In the genomic region with DNA sequence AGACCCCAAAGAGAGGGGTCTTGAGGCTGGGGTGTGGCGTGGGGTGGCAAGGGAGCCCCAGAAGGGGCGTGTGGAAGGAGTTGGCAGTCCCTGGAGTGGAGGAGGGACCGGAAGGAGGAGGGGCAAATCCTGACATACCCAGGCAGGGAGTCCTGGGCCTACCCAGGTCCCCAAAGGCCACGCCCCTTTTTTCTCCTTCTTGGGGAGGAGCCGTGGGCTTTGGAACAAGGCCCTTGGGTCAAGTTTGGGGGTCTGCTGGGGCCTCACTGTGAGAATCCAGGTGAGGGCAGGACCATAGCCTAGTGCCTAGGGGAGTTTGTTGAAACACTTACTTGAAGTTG, we compare ENCODE assay signal across 8 cellular contexts. TPM values are rescaled to one million over a fixed set of nuclear protein-coding genes. Genes with fewer than 3 reads are reported as not detected.
A peak's percentile ranks its signal among the peaks of the same experiment; 100 is the strongest.
DNase-seq lines count a peak whose midpoint lies in the region; ATAC-seq, FAIRE-seq and TF ChIP-seq lines count a peak whose summit lies in the region.

No MANE protein-coding gene starts in this region.

- H3K27ac ChIP-seq in colonic mucosa (peak overlapping the region; percentile 70), mucosa of rectum (ENCODE audit: low read depth in 2 of 2, low read length in 2 of 2) (peak overlapping the region; percentile 54 to 68)

- ATAC-seq in GM18498 (IDR thresholded peaks at IDR 0.05; ENCODE audit: unreplicated experiment) (no peak), GM18511 (IDR thresholded peaks at IDR 0.05; ENCODE audit: unreplicated experiment) (no peak)

- DNase-seq in 8988T = peak; percentile 77
- peak; percentile 62 for DNase-seq in HTR-8/SVneo (ENCODE audit: insufficient read length, low spot score)
- peak; percentile 49 for DNase-seq in colonic mucosa
- DNase-seq in HT-29 (ENCODE audit: low spot score) = no peak
- DNase-seq in NCI-H2107 treated with DMSO at 0.1 percent for 48 hours (lab: John Stamatoyannopoulos, UW; ENCODE audit: unreplicated experiment) = no peak

- H3K27me3 ChIP-seq in colonic mucosa (peaks cover 41% of the 10 kb centered on the region), mucosa of rectum (ENCODE audit: control insufficient read depth in 2 of 2, insufficient read depth in 2 of 2, low read length in 2 of 2) (peaks cover 47 to 55% of the 10 kb centered on the region in 2 donors)

- intact Hi-C loops in colonic mucosa (cut with DNase I) = loop anchor here (10.0 kb wide), 1 partner anchor 125 kb away; no protein-coding TSS in a partner anchor

- H3K4me1 ChIP-seq in colonic mucosa (peaks cover 5% of the 10 kb centered on the region), mucosa of rectum (ENCODE audit: control insufficient read depth in 2 of 2, insufficient read depth in 2 of 2, low read length in 2 of 2) (peaks cover 37 to 38% of the 10 kb centered on the region in 2 donors)

- H3K9me3 ChIP-seq in colonic mucosa (no peaks in the 10 kb centered on the region), mucosa of rectum (ENCODE audit: control insufficient read depth in 2 of 2, low read length in 2 of 2) (no peaks in the 10 kb centered on the region)

- H3K36me3 ChIP-seq in colonic mucosa (no peaks in the 10 kb centered on the region), mucosa of rectum (ENCODE audit: control insufficient read depth in 2 of 2, insufficient read depth in 2 of 2, low read length in 2 of 2) (no peaks in the 10 kb centered on the region)

- no peak for FAIRE-seq in HTR-8/SVneo (lab: Jason Lieb, UNC)

- TF ChIP-seq CTCF in colonic mucosa (IDR thresholded peaks at IDR 0.05) = no peak

- no peak overlapping the region for H3K4me3 ChIP-seq in colonic mucosa
- peak overlapping the region in 1 of 2 donors; percentile 13 for H3K4me3 ChIP-seq in mucosa of rectum (ENCODE audit: low read length in 2 of 2)

- H3K9ac ChIP-seq in colonic mucosa (ENCODE audit: low read depth in 2 of 2, low read length in 2 of 2) (peak overlapping the region in 1 of 2 donors; percentile 38), mucosa of rectum (ENCODE audit: low read depth in 1 of 2, low read length in 2 of 2) (no peak overlapping the region)

RNA-seq across cellular contexts. Expression of a gene that starts 1.2 kb away (rescaled TPM):
- total RNA-seq in colonic mucosa = 1 to 10 TPM; 4.3 to 6.7 TPM
- total RNA-seq in HT-29 (2014; rRNA removed; shearing (Covaris generic)) = 1.1 and 1.3 TPM in 2 replicates

RNA-seq across cellular contexts. Expression of a gene that starts 17.4 kb away (rescaled TPM):
- total RNA-seq in colonic mucosa = 10 to 100 TPM; 36.2 to 42.7 TPM
- total RNA-seq in HT-29 (2014; rRNA removed; shearing (Covaris generic)) = 72.5 and 87.7 TPM in 2 replicates

RNA-seq across cellular contexts. Expression of a gene that starts 22.7 kb away (rescaled TPM):
- 10 to 100 TPM; 25.6 to 38.3 TPM for total RNA-seq in colonic mucosa
- total RNA-seq in HT-29 (2014; rRNA removed; shearing (Covaris generic)) = 80.2 and 82.5 TPM in 2 replicates

RNA-seq across cellular contexts. Expression of a gene that starts 39.4 kb away (rescaled TPM):
- not detected for total RNA-seq in colonic mucosa
- not detected in 2 replicates for total RNA-seq in HT-29 (2014; rRNA removed; shearing (Covaris generic))

Comparison
In these comparisons a context has a peak if more than half of its experiments do, and no peak if none do; other contexts are left out.
1. DNase-seq: peak in 8988T (single experiment), HTR-8/SVneo (single experiment) and colonic mucosa (single experiment); none in HT-29 (single experiment) and NCI-H2107 treated with DMSO at 0.1 percent for 48 hours (single experiment).